In the genomic region with DNA sequence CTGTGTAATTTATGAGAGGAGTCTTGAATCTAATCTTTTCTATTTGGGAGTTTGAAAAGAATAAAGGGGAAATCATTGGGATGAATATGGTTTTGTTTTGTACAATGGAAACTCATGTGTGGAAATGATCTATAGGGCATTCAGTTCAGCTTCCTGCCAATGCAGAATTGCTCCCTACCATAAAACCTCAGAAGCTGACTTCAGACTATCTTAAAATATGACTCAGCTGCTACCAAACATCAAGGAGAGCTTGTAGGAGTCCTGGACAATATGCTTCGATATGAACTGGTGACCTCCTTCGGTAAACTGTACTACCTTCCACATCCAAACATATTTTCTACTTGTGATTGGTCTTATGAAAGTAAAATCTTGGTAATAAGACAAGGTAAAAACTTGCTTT, we compare ENCODE assay signal across 16 cellular contexts.
"Had no signal": no experiment of that assay in that cellular context is flagged by ENCODE, and none has a peak within 500 bp of the region (broad histone marks: within the 10 kb centered on the region; RNA-seq: fewer than 3 reads in every experiment).

No MANE protein-coding gene starts in this region.

- FAIRE-seq: colon had no signal

- DNase-seq: activated CD4-positive, alpha-beta T cell treated with anti-CD3 and anti-CD28 coated beads, Interleukin-2, amount 50 U/mL, for 4 hours; activated effector memory CD4-positive, alpha-beta T cell treated with anti-CD3 and anti-CD28 coated beads, Interleukin-2, amount 50 U/mL, for 16 hours; activated naive CD4-positive, alpha-beta T cell treated with anti-CD3 and anti-CD28 coated beads, Interleukin-2, amount 50 U/mL, for 16 hours; activated T-cell treated with anti-CD3 and anti-CD28 coated beads, Interleukin-2, amount 50 U/mL, for 72 hours; caudate nucleus; dorsolateral prefrontal cortex; heart right ventricle; immature natural killer cell; nucleus accumbens; posterior cingulate gyrus; retina; stimulated activated CD4-positive, alpha-beta T cell treated with anti-CD3 and anti-CD28 coated beads, Interleukin-2, amount 100 ng/mL, for 24 hours; stimulated activated naive CD4-positive, alpha-beta T cell treated with Interleukin-2 at 50 U/mL for 16 hours; thyroid gland had no signal

- ATAC-seq: activated T-cell treated with anti-CD3 and anti-CD28 coated beads, Interleukin-2, amount 50 U/mL, for 72 hours; gastroesophageal sphincter had no signal

- H3K4me3 ChIP-seq: dorsolateral prefrontal cortex, gastroesophageal sphincter, heart right ventricle, thyroid gland had no signal
